13 cellular contexts compared by ENCODE assay signal in the genomic region with DNA sequence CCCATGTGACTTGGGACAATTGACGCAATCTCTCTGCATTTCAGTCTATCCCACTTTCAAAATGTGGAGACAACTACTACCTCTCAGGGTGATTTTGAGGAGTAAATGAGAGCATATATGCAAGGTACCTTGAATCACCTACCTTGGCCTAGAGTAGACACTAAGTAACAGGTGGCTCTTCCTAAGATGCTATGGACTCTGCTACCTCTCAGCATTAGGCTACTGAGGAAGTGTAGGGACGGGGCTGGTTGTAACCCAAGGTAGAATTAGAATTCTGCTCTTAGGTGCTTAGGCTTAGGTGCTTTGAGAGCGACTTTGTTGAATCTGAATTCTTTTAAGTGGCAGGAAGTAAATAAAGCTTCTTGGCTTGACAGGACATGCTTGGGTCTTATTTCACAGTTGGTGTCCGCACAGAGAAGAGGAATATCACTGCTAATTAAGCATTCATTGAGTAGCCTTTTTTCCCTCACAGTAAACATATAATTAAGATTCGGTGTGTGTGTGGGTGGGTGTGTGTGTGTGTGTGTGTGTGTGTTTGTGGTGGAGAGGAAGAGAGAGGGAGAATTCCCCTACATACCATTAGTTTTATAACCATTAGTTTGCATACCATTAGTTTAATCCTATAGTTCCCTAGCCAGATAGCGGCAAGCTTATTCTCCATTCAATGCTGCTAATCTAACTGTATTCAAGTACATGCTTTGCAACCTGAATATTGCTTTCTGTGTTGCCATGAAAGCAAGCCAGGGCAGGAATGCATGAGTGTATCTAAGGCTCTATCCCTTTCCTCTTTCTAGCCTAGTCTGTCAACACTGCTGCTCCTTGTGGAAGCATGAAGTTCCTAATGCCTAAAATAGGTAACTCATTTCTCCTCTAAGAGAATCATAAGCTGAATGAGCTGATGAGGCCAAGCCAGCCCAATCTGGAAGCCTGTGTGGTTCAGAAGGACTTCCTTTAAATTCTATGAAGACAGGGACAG.
A peak's percentile ranks its signal among the peaks of the same experiment; 100 is the strongest.
DNase-seq lines count a peak whose midpoint lies in the region; ATAC-seq and TF ChIP-seq lines count a peak whose summit lies in the region.
"Had no signal": no experiment of that assay in that cellular context is flagged by ENCODE, and none has a peak within 500 bp of the region (broad histone marks: within the 10 kb centered on the region; RNA-seq: fewer than 3 reads in every experiment).

No MANE protein-coding gene starts in this region.

- H3K27me3 ChIP-seq in esophagus (ENCODE audit: control insufficient read depth in 1 of 2, insufficient read depth in 2 of 2, low read length in 2 of 2) (no peaks in the 10 kb centered on the region), thyroid gland (no peaks in the 10 kb centered on the region)

- CTCF ChIA-PET in RWPE1 (lab: Yijun Ruan, JAX) = no interaction called here

- DNase-seq in Right ventricle myocardium inferior (ENCODE audit: missing footprints) = no peak
- no peak for DNase-seq in cardiac septum (ENCODE audit: low spot score)
- DNase-seq in activated CD4-positive, alpha-beta T cell treated with anti-CD3 and anti-CD28 coated beads, Interleukin-2, amount 50 U/mL, for 4 hours = peak; percentile 25 to 32
- DNase-seq in thyroid gland = peak in 1 of 2 donors; percentile 25
- no peak for DNase-seq in RWPE1 (ENCODE audit: low spot score)
- no peak for DNase-seq in SW480 (ENCODE audit: low spot score)
- DNase-seq in stimulated activated CD4-positive, alpha-beta T cell treated with anti-CD3 and anti-CD28 coated beads, Interleukin-15, amount 100 ng/mL, for 24 hours = no peak
- DNase-seq: mucosa of descending colon, NCI-H2171, OCI-M1 had no signal

- no peak for TF ChIP-seq POLR2A in thyroid gland (IDR thresholded peaks at IDR 0.05)

- no peak for TF ChIP-seq CTCF in thyroid gland (IDR thresholded peaks at IDR 0.05)
- TF ChIP-seq CTCF in RWPE1 (conservative IDR thresholded peaks at IDR 0.05; ENCODE audit: low read depth) = no peak

- H3K4me1 ChIP-seq in esophagus (ENCODE audit: control insufficient read depth in 2 of 2, insufficient read depth in 2 of 2, low read length in 1 of 2) = no peaks in the 10 kb centered on the region
- peaks cover 0 to 5% of the 10 kb centered on the region in 2 donors for H3K4me1 ChIP-seq in thyroid gland

- ATAC-seq in Right ventricle myocardium inferior = peak; percentile 48
- ATAC-seq: K562, mucosa of descending colon, sciatic nerve had no signal

- POLR2A ChIA-PET in RWPE1 (lab: Yijun Ruan, JAX; ENCODE audit: low non-redundant PET) = no interaction called here

- intact Hi-C loops in Right ventricle myocardium inferior (cut with DNase I) = no loop called here
- intact Hi-C loops in cardiac septum (cut with DNase I) = no loop called here
- intact Hi-C loops in thyroid gland (cut with DNase I) = no loop called here

- H3K27ac ChIP-seq in esophagus (ENCODE audit: low read depth in 2 of 2, low read length in 1 of 2) (peak overlapping the region; percentile 36 to 68), thyroid gland (peak overlapping the region in 2 of 3 donors; percentile 13 to 60), RWPE1 (no peak overlapping the region)

- H3K36me3 ChIP-seq in esophagus (ENCODE audit: control insufficient read depth in 2 of 2, insufficient read depth in 2 of 2, low read length in 1 of 2) (no peaks in the 10 kb centered on the region), thyroid gland (peaks cover 0 to 10% of the 10 kb centered on the region in 2 donors)

- H3K9me3 ChIP-seq in esophagus (ENCODE audit: control insufficient read depth in 2 of 2, insufficient read depth in 1 of 2, low read depth in 1 of 2, low read length in 1 of 2) = no peaks in the 10 kb centered on the region
- H3K9me3 ChIP-seq in thyroid gland = no peaks in the 10 kb centered on the region
- H3K9me3 ChIP-seq: mucosa of descending colon had no signal

- WGBS in esophagus, 2 donors = 46 to 56% methylated on average over 6 of the region's 6 CpGs
- WGBS in thyroid gland, 2 donors = 72 to 87% methylated on average over 6 of the region's 6 CpGs

- H3K4me3 ChIP-seq in esophagus (ENCODE audit: low read depth in 1 of 2, low read length in 2 of 2) (no peak overlapping the region), thyroid gland (replicated peaks in 1 of 3) (no peak overlapping the region)
- H3K4me3 ChIP-seq: K562, mucosa of descending colon had no signal

Comparison
In these comparisons a context has a peak if more than half of its experiments do, and no peak if none do; other contexts are left out.
1. DNase-seq: peak in activated CD4-positive, alpha-beta T cell treated with anti-CD3 and anti-CD28 coated beads, Interleukin-2, amount 50 U/mL, for 4 hours (2 of 2); none in Right ventricle myocardium inferior (single experiment), cardiac septum (single experiment), RWPE1 (single experiment), SW480 (single experiment) and stimulated activated CD4-positive, alpha-beta T cell treated with anti-CD3 and anti-CD28 coated beads, Interleukin-15, amount 100 ng/mL, for 24 hours (single experiment).